ENCODE assay signal across 9 cellular contexts in the genomic region with DNA sequence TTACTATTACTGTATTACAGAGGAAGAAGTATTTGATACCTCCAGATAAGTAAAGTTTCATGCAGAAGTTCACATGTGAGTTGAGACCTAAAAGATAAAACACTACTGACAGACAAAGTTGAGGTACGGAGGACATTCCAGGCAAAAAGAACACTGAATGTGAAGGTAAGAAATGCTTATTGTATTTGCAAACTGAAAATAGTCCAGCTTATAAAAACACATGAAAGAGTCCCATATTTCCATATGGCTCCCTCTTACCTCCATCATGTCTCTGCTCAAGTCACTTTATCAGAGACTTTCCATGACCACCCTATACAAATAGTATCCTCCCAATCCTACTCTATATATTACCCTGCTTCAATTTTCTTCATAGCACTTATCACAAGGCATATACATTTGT.
"Had no signal": no experiment of that assay in that cellular context is flagged by ENCODE, and none has a peak within 500 bp of the region (broad histone marks: within the 10 kb centered on the region; RNA-seq: fewer than 3 reads in every experiment).

No MANE protein-coding gene starts in this region.

- ATAC-seq: GM23338, HCT116 had no signal

- H3K4me3 ChIP-seq: GM23248, GM23338, HAP-1 had no signal

- H3K4me1 ChIP-seq: HAP-1 had no signal

- H3K9me3 ChIP-seq: HAP-1 had no signal

- H3K27ac ChIP-seq: GM23248 had no signal

- DNase-seq: GOT3, H7, H9, HCEC 1CT, HFFc6 had no signal
